Comparison of ENCODE assay signal across 8 cellular contexts in genomic region chr10:13099666-13100348, GRCh38. TPM values are rescaled to one million over a fixed set of nuclear protein-coding genes. Genes with fewer than 3 reads are reported as not detected.
DNase-seq lines count a peak whose midpoint lies in the region; ATAC-seq and TF ChIP-seq lines count a peak whose summit lies in the region.

OPTN (plus strand) TSS chr10:13100163; CDS start chr10:13109123, 8,960 bp downstream.

- H3K9me3 ChIP-seq in CD4-positive, CD25-positive, alpha-beta regulatory T cell (ENCODE audit: control insufficient read depth in 2 of 2, low read length in 2 of 2) = no peaks in the 10 kb centered on the region

- peaks cover 43% of the 10 kb centered on the region for H3K4me1 ChIP-seq in CD4-positive, CD25-positive, alpha-beta regulatory T cell (ENCODE audit: control insufficient read depth, insufficient read depth, low read length, poor library complexity, severe bottlenecking)

- peaks cover 11% of the 10 kb centered on the region for H3K36me3 ChIP-seq in CD4-positive, CD25-positive, alpha-beta regulatory T cell (ENCODE audit: control insufficient read depth, insufficient read depth, low read length)

- H3K27me3 ChIP-seq in CD4-positive, CD25-positive, alpha-beta regulatory T cell (ENCODE audit: control insufficient read depth, insufficient read depth, low read length) = no peaks in the 10 kb centered on the region

- peak; percentile 78 to 79 (median 78) for DNase-seq in CD4-positive, CD25-positive, alpha-beta regulatory T cell
- DNase-seq in NOMO-1 treated with DMSO at 0.1 percent for 48 hours (lab: John Stamatoyannopoulos, UW; ENCODE audit: unreplicated experiment) (peak; percentile 57), activated T-cell treated with anti-CD3 and anti-CD28 coated beads for 4 hours (peak; percentile 67), epithelial cell of proximal tubule (ENCODE audit: low read depth) (peak; percentile 67), mucosa of gallbladder (ENCODE audit: low spot score) (peak; percentile 76)
- DNase-seq in stimulated activated CD8-positive, alpha-beta memory T cell treated with anti-CD3 and anti-CD28 coated beads, Interleukin-4, amount 100 ng/mL, for 48 hours = peak; percentile 84

- no peaks in the 10 kb centered on the region for H3K27me3 Mint-ChIP-seq in CD4-positive, CD25-positive, alpha-beta regulatory T cell

- peak within 1 kb of the TSS; percentile 95 for H3K27ac ChIP-seq in CD4-positive, CD25-positive, alpha-beta regulatory T cell (ENCODE audit: insufficient read depth, low read length, poor library complexity, severe bottlenecking)

- H3K4me3 Mint-ChIP-seq in CD4-positive, CD25-positive, alpha-beta regulatory T cell = peak within 1 kb of the TSS; percentile 94 to 98 (median 96)

- peak within 1 kb of the TSS; percentile 96 to 98 (median 97) for H3K27ac Mint-ChIP-seq in CD4-positive, CD25-positive, alpha-beta regulatory T cell

- peaks cover 24 to 53% (median 36%) of the 10 kb centered on the region in 4 donors for H3K4me1 Mint-ChIP-seq in CD4-positive, CD25-positive, alpha-beta regulatory T cell

- peaks cover 19% of the 10 kb centered on the region for H3K36me3 Mint-ChIP-seq in CD4-positive, CD25-positive, alpha-beta regulatory T cell

- peak within 1 kb of the TSS; percentile 90 for H3K4me3 ChIP-seq in CD4-positive, CD25-positive, alpha-beta regulatory T cell (ENCODE audit: low read depth, low read length)
- H3K4me3 ChIP-seq in epithelial cell of proximal tubule (ENCODE audit: low read depth, low read length) = peak within 1 kb of the TSS; percentile 91

- TF ChIP-seq CTCF in epithelial cell of proximal tubule (conservative IDR thresholded peaks at IDR 0.05; ENCODE audit: low read depth, low read length) = peak; percentile 79

- H3K9me3 Mint-ChIP-seq in CD4-positive, CD25-positive, alpha-beta regulatory T cell = no peaks in the 10 kb centered on the region

- ATAC-seq in CD4-positive, CD25-positive, alpha-beta regulatory T cell (ENCODE audit: low read depth in 2 of 2) = peak; percentile 73 to 79
- ATAC-seq in GM19328 (IDR thresholded peaks at IDR 0.05; ENCODE audit: unreplicated experiment) (peak; percentile 64), HG03520 (IDR thresholded peaks at IDR 0.05; ENCODE audit: unreplicated experiment) (peak; percentile 51)

RNA-seq across cellular contexts. Expression of gene OPTN, which starts in this region (rescaled TPM):
- 209 TPM for total RNA-seq in CD4-positive, CD25-positive, alpha-beta regulatory T cell
- polyA plus RNA-seq in CD4-positive, CD25-positive, alpha-beta regulatory T cell = 100 to 1,000 TPM in 2 of 4 donors, 10 to 100 TPM in 2; 71.9 to 113 (median 88.2) TPM
- total RNA-seq in epithelial cell of proximal tubule = 40.8 and 64.4 TPM in 2 replicates
- total RNA-seq in mucosa of gallbladder = 70.3 TPM

Comparison
In these comparisons a context has a peak if more than half of its experiments do, and no peak if none do; other contexts are left out.
1. Peak in every context shown above with its lines: DNase-seq, ATAC-seq, H3K4me3 ChIP-seq and H3K27ac ChIP-seq.